Comparison of ENCODE assay signal across 1 cellular context in the genomic region with DNA sequence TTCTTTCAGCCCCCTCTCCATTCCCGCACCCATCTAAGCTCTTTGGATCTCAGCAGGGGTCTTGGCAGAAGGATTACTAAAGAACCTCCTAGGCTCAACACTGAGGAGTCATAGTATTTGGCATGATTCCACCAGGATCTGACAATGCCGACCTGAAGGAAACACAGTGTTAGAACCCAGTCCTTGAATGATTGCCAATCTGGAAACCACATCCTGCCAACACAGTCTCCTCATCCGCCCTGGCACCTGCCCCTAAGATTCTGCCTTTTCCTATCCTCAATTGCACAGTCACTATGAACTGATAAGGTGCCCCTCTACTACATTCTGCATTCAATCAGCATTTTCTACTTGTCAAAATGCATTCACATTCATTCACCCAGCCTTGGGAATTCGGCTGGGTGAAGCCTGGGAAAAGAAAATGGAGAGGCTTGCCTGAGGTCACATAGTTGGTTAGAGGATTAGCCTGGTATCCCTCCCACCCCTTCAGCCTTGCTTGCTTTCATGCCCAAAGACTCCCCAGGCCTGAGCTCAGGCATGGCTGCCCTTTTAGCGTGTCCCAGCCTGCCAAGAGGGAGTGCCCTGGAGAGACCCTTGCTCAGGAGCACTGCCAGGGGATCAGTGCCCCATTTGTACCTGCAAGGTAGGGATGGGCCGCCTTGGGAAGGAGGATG.
TF ChIP-seq lines count a peak whose summit lies in the region.

No MANE protein-coding gene starts in this region.

TF ChIP-seq in GM23338, 12 proteins besides CTCF, POLR2A, EP300 and RAD21:
- TF ChIP-seq, protein P1, sequence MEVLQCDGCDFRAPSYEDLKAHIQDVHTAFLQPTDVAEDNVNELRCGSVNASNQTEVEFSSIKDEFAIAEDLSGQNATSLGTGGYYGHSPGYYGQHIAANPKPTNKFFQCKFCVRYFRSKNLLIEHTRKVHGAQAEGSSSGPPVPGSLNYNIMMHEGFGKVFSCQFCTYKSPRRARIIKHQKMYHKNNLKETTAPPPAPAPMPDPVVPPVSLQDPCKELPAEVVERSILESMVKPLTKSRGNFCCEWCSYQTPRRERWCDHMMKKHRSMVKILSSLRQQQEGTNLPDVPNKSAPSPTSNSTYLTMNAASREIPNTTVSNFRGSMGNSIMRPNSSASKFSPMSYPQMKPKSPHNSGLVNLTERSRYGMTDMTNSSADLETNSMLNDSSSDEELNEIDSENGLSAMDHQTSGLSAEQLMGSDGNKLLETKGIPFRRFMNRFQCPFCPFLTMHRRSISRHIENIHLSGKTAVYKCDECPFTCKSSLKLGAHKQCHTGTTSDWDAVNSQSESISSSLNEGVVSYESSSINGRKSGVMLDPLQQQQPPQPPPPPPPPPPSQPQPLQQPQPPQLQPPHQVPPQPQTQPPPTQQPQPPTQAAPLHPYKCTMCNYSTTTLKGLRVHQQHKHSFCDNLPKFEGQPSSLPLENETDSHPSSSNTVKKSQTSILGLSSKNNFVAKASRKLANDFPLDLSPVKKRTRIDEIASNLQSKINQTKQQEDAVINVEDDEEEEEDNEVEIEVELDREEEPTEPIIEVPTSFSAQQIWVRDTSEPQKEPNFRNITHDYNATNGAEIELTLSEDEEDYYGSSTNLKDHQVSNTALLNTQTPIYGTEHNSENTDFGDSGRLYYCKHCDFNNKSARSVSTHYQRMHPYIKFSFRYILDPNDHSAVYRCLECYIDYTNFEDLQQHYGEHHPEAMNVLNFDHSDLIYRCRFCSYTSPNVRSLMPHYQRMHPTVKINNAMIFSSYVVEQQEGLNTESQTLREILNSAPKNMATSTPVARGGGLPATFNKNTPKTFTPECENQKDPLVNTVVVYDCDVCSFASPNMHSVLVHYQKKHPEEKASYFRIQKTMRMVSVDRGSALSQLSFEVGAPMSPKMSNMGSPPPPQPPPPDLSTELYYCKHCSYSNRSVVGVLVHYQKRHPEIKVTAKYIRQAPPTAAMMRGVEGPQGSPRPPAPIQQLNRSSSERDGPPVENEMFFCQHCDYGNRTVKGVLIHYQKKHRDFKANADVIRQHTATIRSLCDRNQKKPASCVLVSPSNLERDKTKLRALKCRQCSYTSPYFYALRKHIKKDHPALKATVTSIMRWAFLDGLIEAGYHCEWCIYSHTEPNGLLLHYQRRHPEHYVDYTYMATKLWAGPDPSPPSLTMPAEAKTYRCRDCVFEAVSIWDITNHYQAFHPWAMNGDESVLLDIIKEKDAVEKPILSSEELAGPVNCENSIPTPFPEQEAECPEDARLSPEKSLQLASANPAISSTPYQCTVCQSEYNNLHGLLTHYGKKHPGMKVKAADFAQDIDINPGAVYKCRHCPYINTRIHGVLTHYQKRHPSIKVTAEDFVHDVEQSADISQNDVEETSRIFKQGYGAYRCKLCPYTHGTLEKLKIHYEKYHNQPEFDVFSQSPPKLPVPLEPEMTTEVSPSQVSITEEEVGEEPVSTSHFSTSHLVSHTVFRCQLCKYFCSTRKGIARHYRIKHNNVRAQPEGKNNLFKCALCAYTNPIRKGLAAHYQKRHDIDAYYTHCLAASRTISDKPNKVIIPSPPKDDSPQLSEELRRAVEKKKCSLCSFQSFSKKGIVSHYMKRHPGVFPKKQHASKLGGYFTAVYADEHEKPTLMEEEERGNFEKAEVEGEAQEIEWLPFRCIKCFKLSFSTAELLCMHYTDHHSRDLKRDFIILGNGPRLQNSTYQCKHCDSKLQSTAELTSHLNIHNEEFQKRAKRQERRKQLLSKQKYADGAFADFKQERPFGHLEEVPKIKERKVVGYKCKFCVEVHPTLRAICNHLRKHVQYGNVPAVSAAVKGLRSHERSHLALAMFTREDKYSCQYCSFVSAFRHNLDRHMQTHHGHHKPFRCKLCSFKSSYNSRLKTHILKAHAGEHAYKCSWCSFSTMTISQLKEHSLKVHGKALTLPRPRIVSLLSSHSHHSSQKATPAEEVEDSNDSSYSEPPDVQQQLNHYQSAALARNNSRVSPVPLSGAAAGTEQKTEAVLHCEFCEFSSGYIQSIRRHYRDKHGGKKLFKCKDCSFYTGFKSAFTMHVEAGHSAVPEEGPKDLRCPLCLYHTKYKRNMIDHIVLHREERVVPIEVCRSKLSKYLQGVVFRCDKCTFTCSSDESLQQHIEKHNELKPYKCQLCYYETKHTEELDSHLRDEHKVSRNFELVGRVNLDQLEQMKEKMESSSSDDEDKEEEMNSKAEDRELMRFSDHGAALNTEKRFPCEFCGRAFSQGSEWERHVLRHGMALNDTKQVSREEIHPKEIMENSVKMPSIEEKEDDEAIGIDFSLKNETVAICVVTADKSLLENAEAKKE (CRISPR knock-in tag; IDR thresholded peaks at IDR 0.05): no peak
- TF ChIP-seq EZH2phosphoT487 (IDR thresholded peaks at IDR 0.05; ENCODE audit: unreplicated experiment) (no peak), ZNF331 (CRISPR knock-in tag; IDR thresholded peaks at IDR 0.05; ENCODE audit: low read depth) (no peak), STAT1 (IDR thresholded peaks at IDR 0.05; ENCODE audit: unreplicated experiment) (no peak), POLR2AphosphoS5 (IDR thresholded peaks at IDR 0.05; ENCODE audit: low read depth) (no peak), EZH2 (IDR thresholded peaks at IDR 0.05; ENCODE audit: low read depth, unreplicated experiment) (no peak), ZNF114 (CRISPR knock-in tag; IDR thresholded peaks at IDR 0.05) (no peak), NANOG (IDR thresholded peaks at IDR 0.05; ENCODE audit: borderline replicate concordance) (no peak), JUNB (IDR thresholded peaks at IDR 0.05; ENCODE audit: unreplicated experiment) (no peak), CREB1 (CRISPR knock-in tag; IDR thresholded peaks at IDR 0.05; ENCODE audit: low read depth) (no peak)
- TF ChIP-seq, protein P2, sequence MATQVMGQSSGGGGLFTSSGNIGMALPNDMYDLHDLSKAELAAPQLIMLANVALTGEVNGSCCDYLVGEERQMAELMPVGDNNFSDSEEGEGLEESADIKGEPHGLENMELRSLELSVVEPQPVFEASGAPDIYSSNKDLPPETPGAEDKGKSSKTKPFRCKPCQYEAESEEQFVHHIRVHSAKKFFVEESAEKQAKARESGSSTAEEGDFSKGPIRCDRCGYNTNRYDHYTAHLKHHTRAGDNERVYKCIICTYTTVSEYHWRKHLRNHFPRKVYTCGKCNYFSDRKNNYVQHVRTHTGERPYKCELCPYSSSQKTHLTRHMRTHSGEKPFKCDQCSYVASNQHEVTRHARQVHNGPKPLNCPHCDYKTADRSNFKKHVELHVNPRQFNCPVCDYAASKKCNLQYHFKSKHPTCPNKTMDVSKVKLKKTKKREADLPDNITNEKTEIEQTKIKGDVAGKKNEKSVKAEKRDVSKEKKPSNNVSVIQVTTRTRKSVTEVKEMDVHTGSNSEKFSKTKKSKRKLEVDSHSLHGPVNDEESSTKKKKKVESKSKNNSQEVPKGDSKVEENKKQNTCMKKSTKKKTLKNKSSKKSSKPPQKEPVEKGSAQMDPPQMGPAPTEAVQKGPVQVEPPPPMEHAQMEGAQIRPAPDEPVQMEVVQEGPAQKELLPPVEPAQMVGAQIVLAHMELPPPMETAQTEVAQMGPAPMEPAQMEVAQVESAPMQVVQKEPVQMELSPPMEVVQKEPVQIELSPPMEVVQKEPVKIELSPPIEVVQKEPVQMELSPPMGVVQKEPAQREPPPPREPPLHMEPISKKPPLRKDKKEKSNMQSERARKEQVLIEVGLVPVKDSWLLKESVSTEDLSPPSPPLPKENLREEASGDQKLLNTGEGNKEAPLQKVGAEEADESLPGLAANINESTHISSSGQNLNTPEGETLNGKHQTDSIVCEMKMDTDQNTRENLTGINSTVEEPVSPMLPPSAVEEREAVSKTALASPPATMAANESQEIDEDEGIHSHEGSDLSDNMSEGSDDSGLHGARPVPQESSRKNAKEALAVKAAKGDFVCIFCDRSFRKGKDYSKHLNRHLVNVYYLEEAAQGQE (IDR thresholded peaks at IDR 0.05; ENCODE audit: unreplicated experiment): no peak
- TF ChIP-seq, protein P3, sequence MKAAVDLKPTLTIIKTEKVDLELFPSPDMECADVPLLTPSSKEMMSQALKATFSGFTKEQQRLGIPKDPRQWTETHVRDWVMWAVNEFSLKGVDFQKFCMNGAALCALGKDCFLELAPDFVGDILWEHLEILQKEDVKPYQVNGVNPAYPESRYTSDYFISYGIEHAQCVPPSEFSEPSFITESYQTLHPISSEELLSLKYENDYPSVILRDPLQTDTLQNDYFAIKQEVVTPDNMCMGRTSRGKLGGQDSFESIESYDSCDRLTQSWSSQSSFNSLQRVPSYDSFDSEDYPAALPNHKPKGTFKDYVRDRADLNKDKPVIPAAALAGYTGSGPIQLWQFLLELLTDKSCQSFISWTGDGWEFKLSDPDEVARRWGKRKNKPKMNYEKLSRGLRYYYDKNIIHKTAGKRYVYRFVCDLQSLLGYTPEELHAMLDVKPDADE (IDR thresholded peaks at IDR 0.05): no peak
